In genomic region chr15:64739216-64739976, GRCh38 we compare ENCODE assay signal across 20 cellular contexts. TPM values are rescaled to one million over a fixed set of nuclear protein-coding genes. Genes with fewer than 3 reads are reported as not detected.
DNase-seq lines count a peak whose midpoint lies in the region; ATAC-seq and TF ChIP-seq lines count a peak whose summit lies in the region.
"Had no signal": no experiment of that assay in that cellular context is flagged by ENCODE, and none has a peak within 500 bp of the region (broad histone marks: within the 10 kb centered on the region; RNA-seq: fewer than 3 reads in every experiment).

No MANE protein-coding gene starts in this region.

- H3K4me1 ChIP-seq in H9 (ENCODE audit: insufficient read depth, low read length) (no peaks in the 10 kb centered on the region), sigmoid colon (peaks cover 0 to 86% (median 70%) of the 10 kb centered on the region in 4 donors), aorta (ENCODE audit: control insufficient read depth in 1 of 2, insufficient read depth in 2 of 2, low read length in 2 of 2) (no peaks in the 10 kb centered on the region)
- H3K4me1 ChIP-seq: right lobe of liver had no signal

- no CpG with 5 or more reads among the region's 13 CpGs for WGBS in H9 (ENCODE audit: extremely low coverage, insufficient read length, low lambda C conversion rate)
- 65 to 72% methylated on average over 13 of the region's 13 CpGs for WGBS in sigmoid colon, 2 donors
- WGBS in aorta, 2 donors, result 85% methylated on average over 13 of the region's 13 CpGs

- H2BK15ac ChIP-seq in H9 (ENCODE audit: low read depth, low read length), result no peak overlapping the region

- no peak overlapping the region for H3K56ac ChIP-seq in H9 (ENCODE audit: insufficient read length, low read depth, low read length)

- H3K4me3 Mint-ChIP-seq in H9, result no peak overlapping the region; a peak in 1 of 5 replicates
- no peak overlapping the region for H3K4me3 Mint-ChIP-seq in brain
- H3K4me3 Mint-ChIP-seq: activated naive CD4-positive, alpha-beta T cell treated with anti-CD3 and anti-CD28 coated beads for 36 hours; effector memory CD8-positive, alpha-beta T cell; naive thymus-derived CD4-positive, alpha-beta T cell; stimulated activated naive CD8-positive, alpha-beta T cell treated with anti-CD3 and anti-CD28 coated beads, Interleukin-15, Interleukin-2, amounts not matched to agents 100 ng/mL and 50 ng/mL, for 24 hours had no signal

- no peak overlapping the region for H2AFZ ChIP-seq in H9 (ENCODE audit: low read length)

- no peak for ATAC-seq in GM21576 (IDR thresholded peaks at IDR 0.05; ENCODE audit: unreplicated experiment)
- ATAC-seq in aorta (ENCODE audit: low FRiP score), result no peak
- ATAC-seq: effector memory CD8-positive, alpha-beta T cell; HCT116; naive thymus-derived CD4-positive, alpha-beta T cell had no signal

- peaks cover 3% of the 10 kb centered on the region for H3K79me1 ChIP-seq in H9 (ENCODE audit: insufficient read depth, low read depth, low read length, poor library complexity, severe bottlenecking)

- peaks cover 0 to 15% (median 0%) of the 10 kb centered on the region in 4 donors for H3K36me3 ChIP-seq in sigmoid colon
- no peaks in the 10 kb centered on the region for H3K36me3 ChIP-seq in aorta (ENCODE audit: control insufficient read depth in 1 of 2, insufficient read depth in 2 of 2, low read length in 1 of 2)
- H3K36me3 ChIP-seq: right lobe of liver had no signal

- H2BK12ac ChIP-seq in H9 (ENCODE audit: insufficient read length, low read depth, low read length), result no peak overlapping the region

- no peaks in the 10 kb centered on the region; a peak in 1 of 5 replicates for H3K9me3 Mint-ChIP-seq in H9
- no peaks in the 10 kb centered on the region for H3K9me3 Mint-ChIP-seq in brain
- H3K9me3 Mint-ChIP-seq: activated naive CD4-positive, alpha-beta T cell treated with anti-CD3 and anti-CD28 coated beads for 36 hours; effector memory CD8-positive, alpha-beta T cell; naive thymus-derived CD4-positive, alpha-beta T cell; stimulated activated naive CD8-positive, alpha-beta T cell treated with anti-CD3 and anti-CD28 coated beads, Interleukin-15, Interleukin-2, amounts not matched to agents 100 ng/mL and 50 ng/mL, for 24 hours had no signal

- no peaks in the 10 kb centered on the region for H3K27me3 ChIP-seq in H9 (ENCODE audit: insufficient read depth, low read length)
- no peaks in the 10 kb centered on the region for H3K27me3 ChIP-seq in sigmoid colon
- no peaks in the 10 kb centered on the region for H3K27me3 ChIP-seq in aorta (ENCODE audit: control insufficient read depth in 1 of 2, insufficient read depth in 2 of 2, low read length in 1 of 2)
- H3K27me3 ChIP-seq: right lobe of liver had no signal

- intact Hi-C loops in sigmoid colon (cut with DNase I), result loop anchor here (10.0 kb wide), 1 partner anchor 255 kb away; no protein-coding TSS in a partner anchor
- intact Hi-C loops in aorta (cut with DNase I), result loop anchor here in 1 of 2 donors (10.0 kb wide), 1 partner anchor 165 kb away; no protein-coding TSS in a partner anchor

- H3K27me3 Mint-ChIP-seq in H9 (ENCODE audit: low read depth) (no peaks in the 10 kb centered on the region; the same call in 1 of the 2 replicates), brain (no peaks in the 10 kb centered on the region)
- H3K27me3 Mint-ChIP-seq: naive thymus-derived CD4-positive, alpha-beta T cell; stimulated activated naive CD8-positive, alpha-beta T cell treated with anti-CD3 and anti-CD28 coated beads, Interleukin-15, Interleukin-2, amounts not matched to agents 100 ng/mL and 50 ng/mL, for 24 hours had no signal

- no peak overlapping the region for H3K23ac ChIP-seq in H9 (ENCODE audit: insufficient read length, low read depth, low read length)

- no peak overlapping the region for H2BK120ac ChIP-seq in H9 (ENCODE audit: low read depth, low read length, poor library complexity, severe bottlenecking)

- H3K27ac ChIP-seq in H9 (ENCODE audit: insufficient read length, low read depth, low read length) (no peak overlapping the region), sigmoid colon (peak overlapping the region; percentile 88 to 93 (median 90)), aorta (ENCODE audit: low read depth in 1 of 2, low read length in 2 of 2) (no peak overlapping the region)
- H3K27ac ChIP-seq: right lobe of liver, VCaP had no signal

- peak overlapping the region; percentile 23 to 66 (median 44); a peak in 3 of 7 replicates for H3K27ac Mint-ChIP-seq in H9
- peak overlapping the region; percentile 0 to 80 (median 31) for H3K27ac Mint-ChIP-seq in brain
- H3K27ac Mint-ChIP-seq: activated naive CD4-positive, alpha-beta T cell treated with anti-CD3 and anti-CD28 coated beads for 36 hours; effector memory CD8-positive, alpha-beta T cell; stimulated activated naive CD8-positive, alpha-beta T cell treated with anti-CD3 and anti-CD28 coated beads, Interleukin-15, Interleukin-2, amounts not matched to agents 100 ng/mL and 50 ng/mL, for 24 hours had no signal

- H2BK20ac ChIP-seq in H9 (ENCODE audit: low read depth, low read length, poor library complexity, severe bottlenecking), result no peak overlapping the region

- H3K9me3 ChIP-seq in H9 (ENCODE audit: control insufficient read depth, low read depth, low read length), result no peaks in the 10 kb centered on the region
- H3K9me3 ChIP-seq in sigmoid colon, result no peaks in the 10 kb centered on the region
- H3K9me3 ChIP-seq in aorta (ENCODE audit: control insufficient read depth, low read length), result no peaks in the 10 kb centered on the region
- H3K9me3 ChIP-seq: right lobe of liver had no signal

- H3K18ac ChIP-seq in H9 (ENCODE audit: insufficient read length, low read depth, low read length), result no peak overlapping the region

- H4K8ac ChIP-seq in H9 (replicated peaks; ENCODE audit: insufficient read length, low read depth, low read length), result no peak overlapping the region

- peaks cover 2% of the 10 kb centered on the region; the same call in 1 of the 2 replicates for H3K79me2 ChIP-seq in H9 (ENCODE audit: insufficient read depth, low read length)

- no peak overlapping the region for H2AK5ac ChIP-seq in H9 (ENCODE audit: insufficient read length, low read length)

- H3K36me3 Mint-ChIP-seq in H9 (ENCODE audit: insufficient read depth in 1 of 3, low read depth in 3 of 3) (peaks cover 48 to 79% (median 49%) of the 10 kb centered on the region in 3 experiments), brain (no peaks in the 10 kb centered on the region)
- H3K36me3 Mint-ChIP-seq: naive thymus-derived CD4-positive, alpha-beta T cell had no signal

- H4K20me1 ChIP-seq in H9 (ENCODE audit: control insufficient read depth, insufficient read depth, insufficient read length), result no peaks in the 10 kb centered on the region

- TF ChIP-seq CTCF in H9 (conservative IDR thresholded peaks at IDR 0.05) (no peak), brain (conservative IDR thresholded peaks at IDR 0.05) (no peak), sigmoid colon (IDR thresholded peaks at IDR 0.05) (no peak)

- DNase-seq in H9, result no peak
- peak; percentile 50 for DNase-seq in left kidney (ENCODE audit: low read depth, low spot score)
- DNase-seq in sigmoid colon, result peak; percentile 85
- DNase-seq in effector CD8-positive, alpha-beta T cell (lab: John Stamatoyannopoulos, UW), result no peak
- DNase-seq in NCI-H748 (lab: John Stamatoyannopoulos, UW; ENCODE audit: unreplicated experiment), result no peak
- DNase-seq in aorta, result no peak
- DNase-seq: activated naive CD4-positive, alpha-beta T cell treated with anti-CD3 and anti-CD28 coated beads for 36 hours; effector memory CD8-positive, alpha-beta T cell; foreskin melanocyte; Karpas-422; naive thymus-derived CD4-positive, alpha-beta T cell; NCI-H146; NCI-H446 treated with DMSO at 0.1 percent for 48 hours; OCI-M1; right lobe of liver had no signal

- H2BK5ac ChIP-seq in H9 (ENCODE audit: insufficient read length, low read length), result no peak overlapping the region

- no peak overlapping the region for H3K4me2 ChIP-seq in H9 (ENCODE audit: insufficient read depth, insufficient read length, low read length)

- no peak overlapping the region for H4K91ac ChIP-seq in H9 (ENCODE audit: insufficient read length, low read depth, low read length)

- TF ChIP-seq POLR2A in sigmoid colon (IDR thresholded peaks at IDR 0.05), result no peak

- H3T11ph ChIP-seq in H9 (ENCODE audit: low read length), result no peak overlapping the region

- no peak overlapping the region for H3K9ac ChIP-seq in H9 (ENCODE audit: extremely low read depth, insufficient read length, low read length)

- H3K4me1 Mint-ChIP-seq in H9, result peaks cover 0 to 6% of the 10 kb centered on the region in 2 experiments
- peaks cover 28% of the 10 kb centered on the region for H3K4me1 Mint-ChIP-seq in brain
- H3K4me1 Mint-ChIP-seq: naive thymus-derived CD4-positive, alpha-beta T cell had no signal

- H3K4ac ChIP-seq in H9 (ENCODE audit: low read depth, low read length), result no peak overlapping the region

- H3K23me2 ChIP-seq in H9 (ENCODE audit: insufficient read length, low read depth, low read length, poor library complexity, severe bottlenecking), result no peaks in the 10 kb centered on the region

- peak in 1 of 4 donors; percentile 21 for TF ChIP-seq EP300 in sigmoid colon (IDR thresholded peaks at IDR 0.05)

- no peak overlapping the region for H4K5ac ChIP-seq in H9 (ENCODE audit: insufficient read length, low read depth, low read length)

- H3K4me3 ChIP-seq in sigmoid colon (peak overlapping the region in 2 of 4 donors; percentile 33 to 39), aorta (ENCODE audit: low read length in 2 of 2) (no peak overlapping the region)
- H3K4me3 ChIP-seq: right lobe of liver had no signal

- no peak overlapping the region for H3K14ac ChIP-seq in H9 (ENCODE audit: insufficient read depth, low read length)

RNA-seq across cellular contexts. Expression of gene RBPMS2, which starts 36.0 kb away (rescaled TPM):
- total RNA-seq in H9 (2021), result 181 and 185 TPM in 2 replicates
- polyA plus RNA-seq in brain (ENCODE audit: insufficient read depth, low read depth, low replicate concordance), result 4.5 TPM
- total RNA-seq in sigmoid colon, result 10 to 100 TPM; 22.1 to 58.2 (median 23.6) TPM
- polyA plus RNA-seq in sigmoid colon, result 1 to 10 TPM in 2 of 3 donors, under 1 TPM in 1; 0.69 to 7.3 (median 4.8) TPM
- 1 to 10 TPM; 6.9 to 9.9 TPM for total RNA-seq in aorta
- 1 to 10 TPM in 1 of 2 donors, under 1 TPM in 1; 0.51 to 1.0 TPM for polyA plus RNA-seq in aorta
- total RNA-seq: activated naive CD4-positive, alpha-beta T cell treated with anti-CD3 and anti-CD28 coated beads for 36 hours had no signal
- polyA plus RNA-seq: naive thymus-derived CD4-positive, alpha-beta T cell had no signal

Comparison
In these comparisons a context has a peak if more than half of its experiments do, and no peak if none do; other contexts are left out.
1. DNase-seq: peak in left kidney (single experiment) and sigmoid colon (single experiment); none in H9 (single experiment), effector CD8-positive, alpha-beta T cell (single experiment), NCI-H748 (single experiment) and aorta (0 of 2).
2. H3K27ac ChIP-seq: peak in sigmoid colon (4 of 4); none in H9 (single experiment) and aorta (0 of 2).